ENCODE assay signal across 1 cellular context in genomic region chr1:3454811-3455618, GRCh38.
TF ChIP-seq lines count a peak whose summit lies in the region.

No MANE protein-coding gene starts in this region.

TF ChIP-seq in HEK293, 187 proteins besides CTCF, POLR2A, EP300 and RAD21 (continued from another document):
- TF ChIP-seq ZBTB6 (tag by site-specific recombination; IDR thresholded peaks at IDR 0.05) (no peak), ZNF175 (tag by site-specific recombination; IDR thresholded peaks at IDR 0.05) (no peak), GFI1B (tag by site-specific recombination; IDR thresholded peaks at IDR 0.05) (no peak), SP2 (tag by site-specific recombination; IDR thresholded peaks at IDR 0.05) (peak; percentile 55), ZNF645 (tag by site-specific recombination; IDR thresholded peaks at IDR 0.05) (no peak), EGR2 (tag by site-specific recombination; IDR thresholded peaks at IDR 0.05; ENCODE audit: low read depth) (0 out of 2 replicates have a peak, but pooled peaks have one; percentile 23), HOXC10 (CRISPR knock-in tag; IDR thresholded peaks at IDR 0.05) (no peak), ZNF140 (tag by site-specific recombination; IDR thresholded peaks at IDR 0.05) (no peak), ZNF292 (tag by site-specific recombination; IDR thresholded peaks at IDR 0.05; ENCODE audit: borderline replicate concordance, low read depth) (no peak), ZNF280C (tag by site-specific recombination; IDR thresholded peaks at IDR 0.05) (no peak), ZNF704 (tag by site-specific recombination; IDR thresholded peaks at IDR 0.05) (no peak), PATZ1 (tag by site-specific recombination; IDR thresholded peaks at IDR 0.05) (peak; percentile 43; the same call in 1 of the 2 replicates), ZNF138 (tag by site-specific recombination; IDR thresholded peaks at IDR 0.05; ENCODE audit: borderline replicate concordance) (no peak), ZNF473 (tag by site-specific recombination; IDR thresholded peaks at IDR 0.05) (no peak), ZNF426 (tag by site-specific recombination; IDR thresholded peaks at IDR 0.05) (no peak)
